Comparison of ENCODE assay signal across 22 cellular contexts in genomic region chr3:170534232-170534631, GRCh38. TPM values are rescaled to one million over a fixed set of nuclear protein-coding genes. Genes with fewer than 3 reads are reported as not detected.
A peak's percentile ranks its signal among the peaks of the same experiment; 100 is the strongest.
DNase-seq lines count a peak whose midpoint lies in the region; ATAC-seq and TF ChIP-seq lines count a peak whose summit lies in the region.
"Had no signal": no experiment of that assay in that cellular context is flagged by ENCODE, and none has a peak within 500 bp of the region (broad histone marks: within the 10 kb centered on the region; RNA-seq: fewer than 3 reads in every experiment).

No MANE protein-coding gene starts in this region.

- no peak for TF ChIP-seq RAD21 in Ishikawa (IDR thresholded peaks at IDR 0.05; ENCODE audit: low read depth)

- H3K27me3 Mint-ChIP-seq in natural killer cell treated with Interleukin-12 subunit alpha and Interleukin-12 subunit beta and Interleukin-15 and Interleukin-18, amount 100 ng/mL, for 72 hours, result peaks cover 23 to 35% of the 10 kb centered on the region in 2 donors
- peaks cover 1 to 10% (median 3%) of the 10 kb centered on the region in 3 donors for H3K27me3 Mint-ChIP-seq in CD14-positive monocyte (ENCODE audit: low read depth in 3 of 3)
- H3K27me3 Mint-ChIP-seq: CD4-positive, CD25-positive, alpha-beta regulatory T cell had no signal

- no peaks in the 10 kb centered on the region for H3K27me3 ChIP-seq in kidney epithelial cell (ENCODE audit: control insufficient read depth, insufficient read depth, low read length)
- no peaks in the 10 kb centered on the region for H3K27me3 ChIP-seq in esophagus muscularis mucosa
- H3K27me3 ChIP-seq: SJSA1 had no signal

- no peak overlapping the region for H3K27ac Mint-ChIP-seq in natural killer cell treated with Interleukin-12 subunit alpha and Interleukin-12 subunit beta and Interleukin-15 and Interleukin-18, amount 100 ng/mL, for 72 hours
- H3K27ac Mint-ChIP-seq in CD14-positive monocyte, result no peak overlapping the region
- H3K27ac Mint-ChIP-seq: CD4-positive, CD25-positive, alpha-beta regulatory T cell had no signal

- in situ Hi-C loops in Caki2 (cut with HindIII; ENCODE audit: low pct_unique_long_range_greater_than_20kb, low sequenced_read_pairs), result no loop called here

- H3K36me3 Mint-ChIP-seq in natural killer cell treated with Interleukin-12 subunit alpha and Interleukin-12 subunit beta and Interleukin-15 and Interleukin-18, amount 100 ng/mL, for 72 hours, result no peaks in the 10 kb centered on the region
- H3K36me3 Mint-ChIP-seq in CD14-positive monocyte, result no peaks in the 10 kb centered on the region
- H3K36me3 Mint-ChIP-seq: CD4-positive, CD25-positive, alpha-beta regulatory T cell had no signal

- H3K36me3 ChIP-seq in kidney epithelial cell (ENCODE audit: control insufficient read depth, insufficient read depth, low read length), result no peaks in the 10 kb centered on the region
- no peaks in the 10 kb centered on the region for H3K36me3 ChIP-seq in esophagus muscularis mucosa
- H3K36me3 ChIP-seq: SJSA1 had no signal

- TF ChIP-seq CTCF in epithelial cell of esophagus (IDR thresholded peaks at IDR 0.05; ENCODE audit: insufficient read depth, low read depth, low read length, missing control alignments) (no peak), kidney epithelial cell (IDR thresholded peaks at IDR 0.05; ENCODE audit: insufficient read depth, low read length, poor library complexity, severe bottlenecking) (no peak), esophagus muscularis mucosa (IDR thresholded peaks at IDR 0.05) (no peak), CD14-positive monocyte (IDR thresholded peaks at IDR 0.05) (no peak)

- no peaks in the 10 kb centered on the region for H3K9me3 ChIP-seq in esophagus muscularis mucosa
- H3K9me3 ChIP-seq: SJSA1 had no signal

- no peaks in the 10 kb centered on the region for H3K9me3 Mint-ChIP-seq in natural killer cell treated with Interleukin-12 subunit alpha and Interleukin-12 subunit beta and Interleukin-15 and Interleukin-18, amount 100 ng/mL, for 72 hours
- H3K9me3 Mint-ChIP-seq in CD14-positive monocyte, result peaks cover 0 to 5% (median 0%) of the 10 kb centered on the region in 7 donors

- no peak for TF ChIP-seq EP300 in Ishikawa (IDR thresholded peaks at IDR 0.05; ENCODE audit: borderline replicate concordance)
- TF ChIP-seq EP300 in esophagus muscularis mucosa (IDR thresholded peaks at IDR 0.05), result no peak

- no peaks in the 10 kb centered on the region for H3K4me1 Mint-ChIP-seq in natural killer cell treated with Interleukin-12 subunit alpha and Interleukin-12 subunit beta and Interleukin-15 and Interleukin-18, amount 100 ng/mL, for 72 hours (ENCODE audit: low read depth in 2 of 2)
- no peaks in the 10 kb centered on the region for H3K4me1 Mint-ChIP-seq in CD14-positive monocyte
- H3K4me1 Mint-ChIP-seq: CD4-positive, CD25-positive, alpha-beta regulatory T cell had no signal

- WGBS in esophagus muscularis mucosa, result 79% methylated on average over 3 of the region's 3 CpGs

- no peak for ATAC-seq in natural killer cell treated with Interleukin-12 subunit alpha and Interleukin-12 subunit beta and Interleukin-15 and Interleukin-18, amount 100 ng/mL, for 72 hours
- ATAC-seq in HG02981 (IDR thresholded peaks at IDR 0.05; ENCODE audit: unreplicated experiment), result no peak

- no peak overlapping the region for H3K4me3 Mint-ChIP-seq in natural killer cell treated with Interleukin-12 subunit alpha and Interleukin-12 subunit beta and Interleukin-15 and Interleukin-18, amount 100 ng/mL, for 72 hours
- no peak overlapping the region for H3K4me3 Mint-ChIP-seq in CD14-positive monocyte
- H3K4me3 Mint-ChIP-seq: CD4-positive, CD25-positive, alpha-beta regulatory T cell had no signal

- H3K4me3 ChIP-seq in epithelial cell of esophagus (ENCODE audit: low read length), result no peak overlapping the region
- no peak overlapping the region for H3K4me3 ChIP-seq in kidney epithelial cell (ENCODE audit: low read depth, low read length)
- H3K4me3 ChIP-seq in esophagus muscularis mucosa, result no peak overlapping the region
- H3K4me3 ChIP-seq: SJSA1 had no signal

- intact Hi-C loops in esophagus muscularis mucosa (cut with DNase I), result no loop called here
- intact Hi-C loops in CD14-positive monocyte (cut with micrococcal nuclease), result no loop called here

- DNase-seq in Caki2 (ENCODE audit: low read depth), result peak; percentile 42
- DNase-seq in epithelial cell of esophagus (ENCODE audit: low read depth), result peak; percentile 49
- peak; percentile 18 for DNase-seq in kidney epithelial cell (ENCODE audit: low read depth)
- DNase-seq in natural killer cell treated with Interleukin-12 subunit alpha and Interleukin-12 subunit beta and Interleukin-15 and Interleukin-18, amount 100 ng/mL, for 72 hours (ENCODE audit: low spot score), result no peak
- no peak for DNase-seq in esophagus muscularis mucosa (ENCODE audit: extremely low spot score)
- DNase-seq in CD14-positive monocyte (ENCODE audit: low spot score), result no peak
- DNase-seq: CD4-positive, CD25-positive, alpha-beta regulatory T cell; H7; KG1; MM.1S; NCI-H1417 treated with DMSO at 0.1 percent for 48 hours; NCI-H1694 treated with DMSO at 0.1 percent for 48 hours; NCI-H2081 treated with DMSO at 0.1 percent for 48 hours; NCI-H2171; NCI-H446; NCI-H526 treated with DMSO at 0.1 percent for 48 hours; Right ventricle myocardium superior; RPMI8226 had no signal

- H3K27ac ChIP-seq in esophagus muscularis mucosa (replicated peaks in 1 of 4), result no peak overlapping the region
- H3K27ac ChIP-seq: SJSA1 had no signal

- H3K4me1 ChIP-seq in esophagus muscularis mucosa, result no peaks in the 10 kb centered on the region
- H3K4me1 ChIP-seq: SJSA1 had no signal

- TF ChIP-seq POLR2A in esophagus muscularis mucosa (IDR thresholded peaks at IDR 0.05; ENCODE audit: low read depth), result no peak

TF ChIP-seq in Ishikawa, 13 proteins besides CTCF, POLR2A, EP300 and RAD21:
- TF ChIP-seq FOXM1 (IDR thresholded peaks at IDR 0.05; ENCODE audit: borderline replicate concordance, low read depth) (no peak), EGR1 (IDR thresholded peaks at IDR 0.05) (no peak), NFIC (IDR thresholded peaks at IDR 0.05) (no peak), TEAD4 (IDR thresholded peaks at IDR 0.05) (no peak), MAX (IDR thresholded peaks at IDR 0.05) (no peak), YY1 (IDR thresholded peaks at IDR 0.05; ENCODE audit: low read depth) (no peak), USF1 (IDR thresholded peaks at IDR 0.05) (peak; percentile 68), CEBPB (IDR thresholded peaks at IDR 0.05) (no peak)

RNA-seq across cellular contexts. Expression of gene SLC7A14, which starts 51.6 kb away (rescaled TPM):
- not detected in 2 replicates for total RNA-seq in Caki2 (2014; rRNA removed; shearing (Covaris generic); ENCODE audit: low replicate concordance)
- 0.07 TPM in 1 of 2 replicates, not detected in the other for total RNA-seq in kidney epithelial cell
- not detected for total RNA-seq in natural killer cell treated with Interleukin-12 subunit alpha and Interleukin-12 subunit beta and Interleukin-15 and Interleukin-18, amount 100 ng/mL, for 72 hours
- total RNA-seq in esophagus muscularis mucosa, result 1 to 10 TPM in 1 of 4 donors, under 1 TPM in 3; 0.42 to 1.3 (median 0.58) TPM
- polyA plus RNA-seq in CD14-positive monocyte, result not detected
- total RNA-seq: A172; CD4-positive, CD25-positive, alpha-beta regulatory T cell; Right ventricle myocardium superior; SJSA1 had no signal
- polyA plus RNA-seq: CD4-positive, CD25-positive, alpha-beta regulatory T cell had no signal

Comparison
In these comparisons a context has a peak if more than half of its experiments do, and no peak if none do; other contexts are left out.
1. DNase-seq: peak in Caki2 (single experiment), epithelial cell of esophagus (single experiment) and kidney epithelial cell (single experiment); none in natural killer cell treated with Interleukin-12 subunit alpha and Interleukin-12 subunit beta and Interleukin-15 and Interleukin-18, amount 100 ng/mL, for 72 hours (single experiment), esophagus muscularis mucosa (single experiment) and CD14-positive monocyte (single experiment).